Comparison of ENCODE assay signal across 24 cellular contexts in the genomic region with DNA sequence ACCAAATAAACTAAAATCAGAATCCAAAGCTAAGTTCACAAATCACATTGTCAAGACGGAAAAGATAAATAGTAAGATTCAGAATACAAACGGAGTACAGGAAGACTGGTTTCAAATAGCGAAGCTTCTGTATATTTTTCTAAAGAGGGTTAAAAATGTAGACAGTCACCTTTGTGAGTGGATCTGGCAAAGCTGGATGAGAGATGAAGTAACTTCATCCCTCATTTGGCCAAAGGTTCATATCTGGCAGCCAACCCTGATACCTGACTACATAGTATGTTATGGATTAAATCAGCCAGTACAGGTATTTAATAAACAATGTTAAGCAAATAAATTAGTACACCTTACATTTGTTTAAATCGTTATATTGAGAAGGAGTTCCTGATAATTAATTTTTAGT. TPM values are rescaled to one million over a fixed set of nuclear protein-coding genes. Genes with fewer than 3 reads are reported as not detected.
DNase-seq lines count a peak whose midpoint lies in the region; ATAC-seq, FAIRE-seq and TF ChIP-seq lines count a peak whose summit lies in the region.
"Had no signal": no experiment of that assay in that cellular context is flagged by ENCODE, and none has a peak within 500 bp of the region (broad histone marks: within the 10 kb centered on the region; RNA-seq: fewer than 3 reads in every experiment).

No MANE protein-coding gene starts in this region.

- H3K4me1 ChIP-seq in right lobe of liver: no peaks in the 10 kb centered on the region
- peaks cover 9% of the 10 kb centered on the region for H3K4me1 ChIP-seq in HepG2 (ENCODE audit: insufficient read depth, low read length)
- no peaks in the 10 kb centered on the region for H3K4me1 ChIP-seq in SK-N-SH (ENCODE audit: control insufficient read depth in 1 of 2, insufficient read depth in 2 of 2, low read depth in 1 of 2, low read length in 1 of 2)
- H3K4me1 ChIP-seq: SJSA1 had no signal

- H3K36me3 ChIP-seq in right lobe of liver: no peaks in the 10 kb centered on the region
- H3K36me3 ChIP-seq in HepG2 (replicated peaks in 1 of 2; ENCODE audit: control insufficient read depth in 1 of 2, insufficient read depth in 2 of 2, low read length in 2 of 2): no peaks in the 10 kb centered on the region
- no peaks in the 10 kb centered on the region for H3K36me3 ChIP-seq in SK-N-SH (replicated peaks in 1 of 2; ENCODE audit: control insufficient read depth in 1 of 2, insufficient read depth in 2 of 2, low read length in 1 of 2)
- no peaks in the 10 kb centered on the region for H3K36me3 ChIP-seq in MG63
- H3K36me3 ChIP-seq: SJSA1 had no signal

- H3K9me3 Mint-ChIP-seq in mesothelial cell of epicardium (no peaks in the 10 kb centered on the region), type B pancreatic cell (no peaks in the 10 kb centered on the region)
- H3K9me3 Mint-ChIP-seq: CD14-positive monocyte, HFFc6 had no signal

- no peak overlapping the region for H3K4me2 ChIP-seq in HepG2 (ENCODE audit: low read depth, low read length)
- no peak overlapping the region for H3K4me2 ChIP-seq in SK-N-SH

- POLR2A ChIA-PET in HepG2 (lab: Yijun Ruan, JAX) (no interaction called here), SK-N-SH (lab: Yijun Ruan, JAX) (interaction anchor here (0.6 kb wide), 1 partner anchor 14 kb away, joined by 4 read pairs; no protein-coding TSS in a partner anchor)

- H2AFZ ChIP-seq in HepG2 (ENCODE audit: low read length) (no peak overlapping the region), SK-N-SH (ENCODE audit: low read depth) (no peak overlapping the region)

- H3K27ac ChIP-seq in right lobe of liver (no peak overlapping the region), HepG2 (ENCODE audit: extremely low read length, insufficient read depth, low read length) (no peak overlapping the region), SK-N-SH (ENCODE audit: low read depth in 2 of 2, low read length in 1 of 2) (no peak overlapping the region)
- H3K27ac ChIP-seq: HL-60, SJSA1 had no signal

- in situ Hi-C loops in HepG2 (cut with HindIII; ENCODE audit: extremely low pct_ligation_motif_present, low pct_unique_long_range_greater_than_20kb): no loop called here

- H3K36me3 Mint-ChIP-seq in mesothelial cell of epicardium (no peaks in the 10 kb centered on the region), type B pancreatic cell (no peaks in the 10 kb centered on the region)
- H3K36me3 Mint-ChIP-seq: CD14-positive monocyte had no signal

- H3F3A ChIP-seq in SK-N-SH (replicated peaks; ENCODE audit: insufficient read depth): no peaks in the 10 kb centered on the region

- H4K20me1 ChIP-seq in HepG2 (ENCODE audit: insufficient read depth, low read length) (no peaks in the 10 kb centered on the region), SK-N-SH (ENCODE audit: insufficient read depth) (no peaks in the 10 kb centered on the region)

- H3K27me3 ChIP-seq in right lobe of liver (no peaks in the 10 kb centered on the region), HepG2 (ENCODE audit: control insufficient read depth in 1 of 2, insufficient read depth in 2 of 2, low read length in 2 of 2) (no peaks in the 10 kb centered on the region), SK-N-SH (ENCODE audit: insufficient read depth) (no peaks in the 10 kb centered on the region), MG63 (peaks cover 8% of the 10 kb centered on the region)
- H3K27me3 ChIP-seq: SJSA1 had no signal

- TF ChIP-seq EP300 in HepG2 (IDR thresholded peaks at IDR 0.05; ENCODE audit: low read depth in 2 of 2, low read length in 2 of 2) (no peak), HepG2 (CRISPR knock-in tag; IDR thresholded peaks at IDR 0.05; ENCODE audit: borderline replicate concordance) (no peak), SK-N-SH (IDR thresholded peaks at IDR 0.05; ENCODE audit: borderline replicate concordance in 1 of 2, low read depth in 1 of 2, low read length in 1 of 2) (no peak)

- H3K27me3 Mint-ChIP-seq in mesothelial cell of epicardium (ENCODE audit: low read depth) (no peaks in the 10 kb centered on the region), type B pancreatic cell (no peaks in the 10 kb centered on the region)

- H3K9me3 ChIP-seq in right lobe of liver: no peaks in the 10 kb centered on the region
- no peaks in the 10 kb centered on the region for H3K9me3 ChIP-seq in HepG2 (ENCODE audit: low read length)
- no peaks in the 10 kb centered on the region for H3K9me3 ChIP-seq in SK-N-SH
- H3K9me3 ChIP-seq in MG63: no peaks in the 10 kb centered on the region
- H3K9me3 ChIP-seq: SJSA1 had no signal

- H3K27ac Mint-ChIP-seq in mesothelial cell of epicardium (peak overlapping the region; percentile 86), type B pancreatic cell (peak overlapping the region; percentile 79)
- H3K27ac Mint-ChIP-seq: CD14-positive monocyte, HFFc6 had no signal

- no TSS peak for BruUV-seq in HepG2 (replicated peaks; lab: Mats Ljungman, UMichigan)

- no peak for FAIRE-seq in HepG2 (lab: Jason Lieb, UNC)
- FAIRE-seq: D721Med had no signal

- no peak for TF ChIP-seq POLR2A in right lobe of liver (IDR thresholded peaks at IDR 0.05)
- TF ChIP-seq POLR2A in HepG2 (IDR thresholded peaks at IDR 0.05; ENCODE audit: insufficient read depth in 1 of 2, low read depth in 2 of 2, low read length in 2 of 2): no peak

- ATAC-seq in right lobe of liver (peak in 3 of 4 donors; percentile 34 to 67 (median 55)), HepG2 (no peak), HG02981 (IDR thresholded peaks at IDR 0.05; ENCODE audit: unreplicated experiment) (no peak)
- ATAC-seq: Right ventricle myocardium inferior had no signal

- H3K4me1 Mint-ChIP-seq in mesothelial cell of epicardium (peaks cover 39% of the 10 kb centered on the region), type B pancreatic cell (ENCODE audit: unreplicated experiment) (peaks cover 5% of the 10 kb centered on the region)
- H3K4me1 Mint-ChIP-seq: CD14-positive monocyte had no signal

- TF ChIP-seq CTCF in right lobe of liver (IDR thresholded peaks at IDR 0.05) (no peak), HepG2 (CRISPR knock-in tag; IDR thresholded peaks at IDR 0.05) (no peak), epithelial cell of esophagus (IDR thresholded peaks at IDR 0.05; ENCODE audit: insufficient read depth, low read depth, low read length, missing control alignments) (no peak), mesothelial cell of epicardium (IDR thresholded peaks at IDR 0.05; ENCODE audit: unreplicated experiment) (no peak), type B pancreatic cell (conservative IDR thresholded peaks at IDR 0.05) (no peak), SK-N-SH (IDR thresholded peaks at IDR 0.05) (no peak)

- H3K4me3 Mint-ChIP-seq in mesothelial cell of epicardium: peak overlapping the region; percentile 19
- H3K4me3 Mint-ChIP-seq in type B pancreatic cell: peak overlapping the region; percentile 40
- H3K4me3 Mint-ChIP-seq: CD14-positive monocyte, HFFc6 had no signal

- TF ChIP-seq RAD21 in HepG2 (CRISPR knock-in tag; IDR thresholded peaks at IDR 0.05) (no peak), SK-N-SH (IDR thresholded peaks at IDR 0.05; ENCODE audit: low read length) (no peak)

- H3K79me2 ChIP-seq in HepG2 (ENCODE audit: insufficient read depth, low read length) (no peaks in the 10 kb centered on the region), SK-N-SH (ENCODE audit: insufficient read depth) (no peaks in the 10 kb centered on the region)

- DNase-seq in right lobe of liver (no peak), HepG2 (ENCODE audit: low spot score) (no peak), epithelial cell of esophagus (ENCODE audit: low read depth) (peak; percentile 25), mesothelial cell of epicardium (ENCODE audit: low spot score in 2 of 2, unreplicated experiment in 2 of 2) (no peak), type B pancreatic cell (ENCODE audit: extremely low spot score, unreplicated experiment) (no peak), SK-N-SH (no peak), MG63 (no peak)
- DNase-seq: AML-193, EL, GF-D8, HFFc6, KBM-7, NCI-H1105, NCI-H146, NCI-H2029, NCI-H226, NCI-H510A treated with DMSO at 0.1 percent for 48 hours, NCI-H748 treated with DMSO at 0.1 percent for 48 hours had no signal

- intact Hi-C loops in right lobe of liver (cut with DNase I) (no loop called here), HepG2 (cut with micrococcal nuclease; ENCODE audit: unreplicated experiment) (no loop called here)

- H3K9me2 ChIP-seq in SK-N-SH: no peaks in the 10 kb centered on the region

- H3K4me3 ChIP-seq in right lobe of liver: no peak overlapping the region
- H3K4me3 ChIP-seq in HepG2 (replicated peaks in 1 of 3; ENCODE audit: insufficient read depth in 1 of 3, low read depth in 2 of 3, low read length in 3 of 3): no peak overlapping the region
- H3K4me3 ChIP-seq in epithelial cell of esophagus (ENCODE audit: low read length): no peak overlapping the region
- H3K4me3 ChIP-seq in SK-N-SH (ENCODE audit: low read depth in 2 of 2, low read length in 1 of 2): no peak overlapping the region
- H3K4me3 ChIP-seq in MG63: no peak overlapping the region
- H3K4me3 ChIP-seq: SJSA1 had no signal

- CTCF ChIA-PET in HepG2 (lab: Yijun Ruan, JAX; ENCODE audit: low intra/inter-chr PET ratio, low total read pairs): no interaction called here
- CTCF ChIA-PET in SK-N-SH (lab: Yijun Ruan, JAX): no interaction called here

- WGBS in right lobe of liver (ENCODE audit: insufficient coverage, low coverage, low lambda C conversion rate, missing lambda C conversion rate): 41% methylated on average over 4 of the region's 4 CpGs
- WGBS in HepG2 (ENCODE audit: low lambda C conversion rate): 55% methylated on average over 4 of the region's 4 CpGs
- 75% methylated on average over 4 of the region's 4 CpGs for WGBS in SK-N-SH (ENCODE audit: low lambda C conversion rate)

- H3K9ac ChIP-seq in HepG2 (ENCODE audit: insufficient read depth, low read depth, low read length): no peak overlapping the region
- no peak overlapping the region for H3K9ac ChIP-seq in SK-N-SH

RNA-seq across cellular contexts. Expression of gene DENND4C, which starts 21.3 kb away (rescaled TPM):
- total RNA-seq in right lobe of liver (10 to 100 TPM; 18.3 to 35.1 (median 21.9) TPM), HepG2 (2016; rRNA removed; fragmentation: Illumina TruSeq; extraction: Trizol) (27.2 and 37.8 TPM in 2 replicates), mesothelial cell of epicardium (72.7 to 75.2 TPM (median 73.9 TPM) in 3 replicates), type B pancreatic cell (ENCODE audit: low replicate concordance) (36.6 and 54.1 TPM in 2 replicates)
- 9.8 and 10.5 TPM in 2 replicates for total RNA-seq in HepG2 (2016; cell fraction: cytosol; rRNA removed; fragmentation: Illumina TruSeq; extraction: Trizol; ENCODE audit: low read depth)
- 28.0 and 37.6 TPM in 2 replicates for total RNA-seq in HepG2 (2016; cell fraction: insoluble cytoplasmic fraction; rRNA removed; fragmentation: Illumina TruSeq; extraction: Trizol)
- total RNA-seq in HepG2 (2016; cell fraction: membrane; rRNA removed; fragmentation: Illumina TruSeq; extraction: Trizol): 9.8 and 11.7 TPM in 2 replicates
- total RNA-seq in HepG2 (2016; cell fraction: nucleus; rRNA removed; fragmentation: Illumina TruSeq; extraction: Trizol): 48.3 and 57.3 TPM in 2 replicates
- polyA plus RNA-seq in HepG2 (2011; rRNA removed) (18.0 and 19.1 TPM in 2 replicates), SK-N-SH (2012; rRNA removed) (7.5 and 11.2 TPM in 2 replicates)
- polyA plus RNA-seq in HepG2 (2011; cell fraction: cytosol; rRNA removed): 7.4 and 12.2 TPM in 2 replicates
- polyA plus RNA-seq in HepG2 (2011; cell fraction: nucleus; rRNA removed): 14.8 and 19.2 TPM in 2 replicates
- 13.0 and 14.6 TPM in 2 replicates for polyA plus RNA-seq in HepG2 (2012)
- 0.53 and 0.61 TPM in 2 replicates for polyA plus RNA-seq in HepG2 (2016; cell fraction: cytosol; fragmentation: Illumina TruSeq; extraction: Trizol; ENCODE audit: low read depth)
- polyA plus RNA-seq in HepG2 (2016; cell fraction: insoluble cytoplasmic fraction; fragmentation: Illumina TruSeq; extraction: Trizol; ENCODE audit: low read depth): 16.1 and 17.3 TPM in 2 replicates
- polyA plus RNA-seq in HepG2 (2016; cell fraction: membrane; fragmentation: Illumina TruSeq; extraction: Trizol; ENCODE audit: low read depth): 1.4 and 2.2 TPM in 2 replicates
- 25.6 and 26.6 TPM in 2 replicates for polyA plus RNA-seq in HepG2 (2016; cell fraction: nucleus; fragmentation: Illumina TruSeq; extraction: Trizol; ENCODE audit: insufficient read depth, low read depth)
- polyA minus RNA-seq in HepG2 (2011; rRNA and poly(A)+ RNA removed; ENCODE audit: low replicate concordance): 16.1 and 17.5 TPM in 2 replicates
- polyA minus RNA-seq in HepG2 (2011; cell fraction: cytosol; rRNA and poly(A)+ RNA removed): 24.1 and 28.7 TPM in 2 replicates
- polyA minus RNA-seq in HepG2 (2011; cell fraction: nucleus; rRNA and poly(A)+ RNA removed): 136 and 155 TPM in 2 replicates
- polyA plus RNA-seq in SK-N-SH (2012; cell fraction: cytosol; rRNA removed): 10.1 and 10.9 TPM in 2 replicates
- polyA plus RNA-seq in SK-N-SH (2012; cell fraction: nucleus; rRNA removed): 8.0 and 17.5 TPM in 2 replicates
- total RNA-seq in MG63 (2014; rRNA removed; shearing (Covaris generic); ENCODE audit: low replicate concordance): 26.6 and 26.8 TPM in 2 replicates

Comparison
In these comparisons a context has a peak if more than half of its experiments do, and no peak if none do; other contexts are left out.
1. ATAC-seq: peak in right lobe of liver (3 of 4); none in HepG2 (single experiment) and HG02981 (single experiment).